ENCODE assay signal across 1 cellular context in the genomic region with DNA sequence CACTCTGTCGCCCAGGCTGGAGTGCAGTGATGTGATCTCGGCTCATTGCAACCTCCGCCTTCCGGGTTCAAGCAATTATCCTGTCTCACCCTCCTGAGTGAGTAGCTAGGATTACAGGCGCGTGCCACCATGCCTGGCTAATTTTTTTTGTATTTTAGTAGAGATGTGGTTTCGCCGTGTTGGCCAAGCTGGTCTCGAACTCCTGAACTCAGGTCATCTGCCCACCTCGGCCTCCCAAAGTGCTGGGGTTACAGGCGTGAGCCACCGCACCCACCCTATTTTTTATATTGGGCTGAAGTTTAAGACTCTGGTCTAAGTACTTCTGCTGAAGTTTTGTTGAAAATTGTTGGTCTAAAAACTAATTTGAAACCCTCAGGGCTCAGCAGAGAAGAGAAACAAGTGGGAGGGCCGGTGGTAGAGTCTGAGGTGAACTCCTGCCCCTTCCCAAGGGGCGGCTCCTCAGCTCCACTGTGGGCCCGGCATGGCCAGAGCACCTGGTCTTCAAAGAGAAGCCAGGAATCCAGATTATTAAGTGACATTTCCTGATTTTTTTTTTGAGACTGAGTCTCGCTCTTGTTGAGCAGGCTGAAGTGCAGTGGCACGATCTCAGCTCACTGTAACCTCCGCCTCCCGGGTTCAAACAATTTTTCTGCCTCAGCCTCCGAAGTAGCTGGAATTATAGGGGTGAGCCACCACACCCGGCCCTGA.
TF ChIP-seq lines count a peak whose summit lies in the region.

No MANE protein-coding gene starts in this region.

TF ChIP-seq in K562, 482 proteins besides CTCF, POLR2A, EP300 and RAD21:
- TF ChIP-seq, protein P1, sequence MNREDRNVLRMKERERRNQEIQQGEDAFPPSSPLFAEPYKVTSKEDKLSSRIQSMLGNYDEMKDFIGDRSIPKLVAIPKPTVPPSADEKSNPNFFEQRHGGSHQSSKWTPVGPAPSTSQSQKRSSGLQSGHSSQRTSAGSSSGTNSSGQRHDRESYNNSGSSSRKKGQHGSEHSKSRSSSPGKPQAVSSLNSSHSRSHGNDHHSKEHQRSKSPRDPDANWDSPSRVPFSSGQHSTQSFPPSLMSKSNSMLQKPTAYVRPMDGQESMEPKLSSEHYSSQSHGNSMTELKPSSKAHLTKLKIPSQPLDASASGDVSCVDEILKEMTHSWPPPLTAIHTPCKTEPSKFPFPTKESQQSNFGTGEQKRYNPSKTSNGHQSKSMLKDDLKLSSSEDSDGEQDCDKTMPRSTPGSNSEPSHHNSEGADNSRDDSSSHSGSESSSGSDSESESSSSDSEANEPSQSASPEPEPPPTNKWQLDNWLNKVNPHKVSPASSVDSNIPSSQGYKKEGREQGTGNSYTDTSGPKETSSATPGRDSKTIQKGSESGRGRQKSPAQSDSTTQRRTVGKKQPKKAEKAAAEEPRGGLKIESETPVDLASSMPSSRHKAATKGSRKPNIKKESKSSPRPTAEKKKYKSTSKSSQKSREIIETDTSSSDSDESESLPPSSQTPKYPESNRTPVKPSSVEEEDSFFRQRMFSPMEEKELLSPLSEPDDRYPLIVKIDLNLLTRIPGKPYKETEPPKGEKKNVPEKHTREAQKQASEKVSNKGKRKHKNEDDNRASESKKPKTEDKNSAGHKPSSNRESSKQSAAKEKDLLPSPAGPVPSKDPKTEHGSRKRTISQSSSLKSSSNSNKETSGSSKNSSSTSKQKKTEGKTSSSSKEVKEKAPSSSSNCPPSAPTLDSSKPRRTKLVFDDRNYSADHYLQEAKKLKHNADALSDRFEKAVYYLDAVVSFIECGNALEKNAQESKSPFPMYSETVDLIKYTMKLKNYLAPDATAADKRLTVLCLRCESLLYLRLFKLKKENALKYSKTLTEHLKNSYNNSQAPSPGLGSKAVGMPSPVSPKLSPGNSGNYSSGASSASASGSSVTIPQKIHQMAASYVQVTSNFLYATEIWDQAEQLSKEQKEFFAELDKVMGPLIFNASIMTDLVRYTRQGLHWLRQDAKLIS (CRISPR knock-in tag; IDR thresholded peaks at IDR 0.05): 0 out of 2 replicates have a peak, but pooled peaks have one; percentile 1
- TF ChIP-seq, protein P2, sequence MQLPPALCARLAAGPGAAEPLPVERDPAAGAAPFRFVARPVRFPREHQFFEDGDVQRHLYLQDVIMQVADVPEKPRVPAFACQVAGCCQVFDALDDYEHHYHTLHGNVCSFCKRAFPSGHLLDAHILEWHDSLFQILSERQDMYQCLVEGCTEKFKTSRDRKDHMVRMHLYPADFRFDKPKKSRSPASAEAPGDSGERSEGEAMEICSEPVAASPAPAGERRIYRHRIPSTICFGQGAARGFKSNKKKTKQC (CRISPR knock-in tag; IDR thresholded peaks at IDR 0.05): no peak
